ENCODE assay signal across 9 cellular contexts in genomic region chr7:43553999-43554398, GRCh38. TPM values are rescaled to one million over a fixed set of nuclear protein-coding genes. Genes with fewer than 3 reads are reported as not detected.
DNase-seq lines count a peak whose midpoint lies in the region; ATAC-seq, FAIRE-seq and TF ChIP-seq lines count a peak whose summit lies in the region.
"Had no signal": no experiment of that assay in that cellular context is flagged by ENCODE, and none has a peak within 500 bp of the region (broad histone marks: within the 10 kb centered on the region; RNA-seq: fewer than 3 reads in every experiment).

No MANE protein-coding gene starts in this region.

- DNase-seq in GM23248 (peak; percentile 61), NB4 (ENCODE audit: low read depth) (peak; percentile 60), K562 (ENCODE audit: extremely low read depth in 1 of 4, low spot score in 3 of 4) (no peak), lung (ENCODE audit: low spot score) (peak; percentile 52), vagina (ENCODE audit: extremely low spot score in 2 of 2) (no peak), NCI-H146 treated with DMSO at 0.1 percent for 48 hours (lab: John Stamatoyannopoulos, UW; ENCODE audit: unreplicated experiment) (no peak)
- no peak for DNase-seq in stimulated activated CD4-positive, alpha-beta T cell treated with anti-CD3 and anti-CD28 coated beads, Interleukin-2, amount 100 ng/mL, for 48 hours
- DNase-seq: activated CD8-positive, alpha-beta memory T cell treated with anti-CD3 and anti-CD28 coated beads, Interleukin-2, amount 50 U/mL, for 48 hours; natural killer cell had no signal

- CTCF ChIA-PET in K562 (lab: Yijun Ruan, JAX; ENCODE audit: low intra/inter-chr PET ratio) = no interaction called here

- no peaks in the 10 kb centered on the region for H3K9me1 ChIP-seq in K562 (ENCODE audit: control insufficient read depth, insufficient read depth, low read length)

- H3K4me1 ChIP-seq in GM23248 (ENCODE audit: insufficient read depth) = no peaks in the 10 kb centered on the region
- peaks cover 0 to 3% of the 10 kb centered on the region in 2 experiments; a peak in 1 of 5 replicates for H3K4me1 ChIP-seq in K562 (replicated peaks in 1 of 2; ENCODE audit: control insufficient read depth in 2 of 2, insufficient read depth in 2 of 2, low read length in 2 of 2)
- H3K4me1 ChIP-seq in lung (ENCODE audit: control insufficient read depth in 2 of 2, insufficient read depth in 2 of 2, low read length in 2 of 2) = peaks cover 2 to 3% of the 10 kb centered on the region in 2 donors
- H3K4me1 ChIP-seq in vagina = no peaks in the 10 kb centered on the region

- 76 to 86% methylated on average over 3 of the region's 3 CpGs for WGBS in GM23248 (ENCODE audit: low coverage in 1 of 2, low lambda C conversion rate in 2 of 2, missing lambda C conversion rate in 2 of 2), 2 experiments
- WGBS in K562 (ENCODE audit: insufficient coverage, low coverage, missing lambda C conversion rate) = 9% methylated on average over 3 of the region's 3 CpGs
- WGBS in lung, 2 donors = 25 to 38% methylated on average over 3 of the region's 3 CpGs

- no peak for TF ChIP-seq CTCF in NB4 (IDR thresholded peaks at IDR 0.05; ENCODE audit: low read depth, low read length)
- no peak for TF ChIP-seq CTCF in K562 (IDR thresholded peaks at IDR 0.05 in 2 of 3, conservative IDR thresholded peaks at IDR 0.05 in 1 of 3; ENCODE audit: insufficient read depth in 2 of 3, low read depth in 1 of 3, low read length in 3 of 3)
- no peak for TF ChIP-seq CTCF in lung (IDR thresholded peaks at IDR 0.05; ENCODE audit: control extremely low read depth, extremely low read depth)
- TF ChIP-seq CTCF in vagina (IDR thresholded peaks at IDR 0.05) = no peak

- H3K9me3 ChIP-seq in GM23248 (ENCODE audit: low read depth) (no peaks in the 10 kb centered on the region), K562 (replicated peaks; ENCODE audit: control insufficient read depth, insufficient read depth, low read depth, low read length) (no peaks in the 10 kb centered on the region), lung (ENCODE audit: control insufficient read depth in 2 of 2, insufficient read depth in 1 of 2, low read length in 1 of 2) (no peaks in the 10 kb centered on the region), vagina (no peaks in the 10 kb centered on the region)

- H4K20me1 ChIP-seq in GM23248 (ENCODE audit: insufficient read depth) (no peaks in the 10 kb centered on the region), K562 (replicated peaks; ENCODE audit: control insufficient read depth, insufficient read depth, low read length) (no peaks in the 10 kb centered on the region)

- TF ChIP-seq POLR2A in NB4 (IDR thresholded peaks at IDR 0.05; ENCODE audit: extremely low read depth, insufficient read length) (no peak), K562 (conservative IDR thresholded peaks at IDR 0.05) (no peak), vagina (IDR thresholded peaks at IDR 0.05) (no peak)

- H2AFZ ChIP-seq in GM23248 (no peak overlapping the region), K562 (ENCODE audit: low read depth, low read length) (no peak overlapping the region)

- no peak overlapping the region for H3K9ac ChIP-seq in GM23248
- H3K9ac ChIP-seq in K562 (ENCODE audit: insufficient read depth in 1 of 2, low read depth in 2 of 2, low read length in 2 of 2) = no peak overlapping the region

- no peak overlapping the region for H3K4me3 ChIP-seq in GM23248
- H3K4me3 ChIP-seq in NB4 (ENCODE audit: low read depth, low read length) = no peak overlapping the region
- H3K4me3 ChIP-seq in K562 = no peak overlapping the region
- no peak overlapping the region for H3K4me3 ChIP-seq in lung
- no peak overlapping the region for H3K4me3 ChIP-seq in vagina

- ATAC-seq in K562 (peak; percentile 81), lung (ENCODE audit: insufficient read depth, low FRiP score) (peak; percentile 81)

- H3K9me2 ChIP-seq in GM23248 (ENCODE audit: insufficient read depth) = no peaks in the 10 kb centered on the region

- no peak for FAIRE-seq in K562 (lab: Jason Lieb, UNC)

- H3F3A ChIP-seq in GM23248 (ENCODE audit: insufficient read depth) = no peaks in the 10 kb centered on the region

- no peak overlapping the region for H3K4me2 ChIP-seq in GM23248 (ENCODE audit: unreplicated experiment)
- no peak overlapping the region for H3K4me2 ChIP-seq in K562 (ENCODE audit: insufficient read depth, low read length)

- TF ChIP-seq RAD21 in K562 (CRISPR knock-in tag; conservative IDR thresholded peaks at IDR 0.05 in 1 of 2, IDR thresholded peaks at IDR 0.05 in 1 of 2) = no peak

- H3K27ac ChIP-seq in GM23248 = no peak overlapping the region
- H3K27ac ChIP-seq in K562 (ENCODE audit: extremely low read depth, low read depth, low read length) = no peak overlapping the region
- peak overlapping the region in 1 of 2 donors; percentile 42 for H3K27ac ChIP-seq in lung (ENCODE audit: low read depth in 1 of 2, low read length in 1 of 2)
- no peak overlapping the region for H3K27ac ChIP-seq in vagina

- POLR2A ChIA-PET in K562 (lab: Yijun Ruan, JAX) = no interaction called here

- intact Hi-C loops in K562 (cut with micrococcal nuclease) (no loop called here), vagina (cut with DNase I) (no loop called here)

- H3K36me3 ChIP-seq in GM23248 (ENCODE audit: low read depth) = no peaks in the 10 kb centered on the region
- H3K36me3 ChIP-seq in K562 (ENCODE audit: control insufficient read depth, insufficient read depth, low read length) = no peaks in the 10 kb centered on the region
- H3K36me3 ChIP-seq in lung (ENCODE audit: control insufficient read depth in 2 of 2, insufficient read depth in 2 of 2, low read length in 2 of 2) = no peaks in the 10 kb centered on the region
- H3K36me3 ChIP-seq in vagina = no peaks in the 10 kb centered on the region

- no TSS peak for BruUV-seq in K562 (replicated peaks; lab: Mats Ljungman, UMichigan)

- H3K27me3 ChIP-seq in GM23248 (replicated peaks; ENCODE audit: insufficient read depth) (no peaks in the 10 kb centered on the region), K562 (ENCODE audit: control insufficient read depth in 2 of 2, insufficient read depth in 2 of 2, low read length in 2 of 2) (peaks cover 51 to 73% of the 10 kb centered on the region in 2 experiments), lung (ENCODE audit: control insufficient read depth, insufficient read depth) (no peaks in the 10 kb centered on the region), vagina (no peaks in the 10 kb centered on the region)

- in situ Hi-C loops in GM23248 (cut with MboI) (no loop called here), K562 (cut with MboI) (no loop called here)

- 0 out of 2 replicates have a peak, but pooled peaks have one; percentile 4 for TF ChIP-seq EP300 in K562 (IDR thresholded peaks at IDR 0.05; ENCODE audit: low read length)

- H3K79me2 ChIP-seq in GM23248 (ENCODE audit: insufficient read depth) (no peaks in the 10 kb centered on the region), K562 (ENCODE audit: control insufficient read depth, insufficient read depth, low read length) (no peaks in the 10 kb centered on the region)

TF ChIP-seq in K562, 482 proteins besides CTCF, POLR2A, EP300 and RAD21 (continues in another document):
- no peak for TF ChIP-seq SETDB1 (IDR thresholded peaks at IDR 0.05; ENCODE audit: low read length)
- TF ChIP-seq FOXP4 (CRISPR knock-in tag; IDR thresholded peaks at IDR 0.05; ENCODE audit: borderline replicate concordance) = no peak
- peak; percentile 89 for TF ChIP-seq ZSCAN32 (CRISPR knock-in tag; IDR thresholded peaks at IDR 0.05)
- no peak for TF ChIP-seq ZNF133 (CRISPR knock-in tag; IDR thresholded peaks at IDR 0.05)
- peak; percentile 84 for TF ChIP-seq ZNF175 (CRISPR knock-in tag; IDR thresholded peaks at IDR 0.05; ENCODE audit: low read depth)
- 0 out of 2 replicates have a peak, but pooled peaks have one; percentile 37 for TF ChIP-seq ATF7 (IDR thresholded peaks at IDR 0.05)
- TF ChIP-seq NEUROD1 (IDR thresholded peaks at IDR 0.05; ENCODE audit: borderline replicate concordance, low read depth, low read length, partially characterized antibody) = no peak

RNA-seq across cellular contexts. Expression of gene STK17A, which starts 28.9 kb away (rescaled TPM):
- total RNA-seq in GM23248 (2014; rRNA removed; shearing (Covaris generic)) = 132 and 137 TPM in 2 replicates
- polyA plus RNA-seq in GM23248 (2016; fragmentation: Nextera tagmentation; extraction: Ambion mirVana) (102 TPM in 2 replicates), K562 (2011; rRNA removed) (6.7 and 11.5 TPM in 2 replicates), K562 (2014; fragmentation: Illumina TruSeq; extraction: Trizol) (12.3 and 14.6 TPM in 2 replicates), K562 (2014; fragmentation: Nextera tagmentation; extraction: Ambion mirVana) (1 to 10 TPM; 3.4 to 3.5 TPM), K562 (2014; rRNA removed) (10.1 and 13.2 TPM in 2 replicates), lung (10 to 100 TPM; 11.7 to 18.2 TPM)
- total RNA-seq in K562 (2011; cell fraction: chromatin; rRNA removed; ENCODE audit: low replicate concordance) = 5.0 and 18.0 TPM in 2 replicates
- total RNA-seq in K562 (2011; cell fraction: nucleolus; rRNA removed) = 3.5 and 4.2 TPM in 2 replicates
- 8.7 and 17.8 TPM in 2 replicates for total RNA-seq in K562 (2011; cell fraction: nucleoplasm; rRNA removed)
- total RNA-seq in K562 (2014; rRNA removed) (13.1 and 13.8 TPM in 2 replicates), K562 (2014; rRNA removed; fragmentation: Illumina TruSeq; extraction: Trizol) (16.3 and 19.5 TPM in 2 replicates), K562 (2015; rRNA removed; fragmentation: Illumina TruSeq; extraction: Trizol) (13.4 and 14.2 TPM in 2 replicates), K562 (2021) (12.3 and 13.7 TPM in 2 replicates), lung (10 to 100 TPM; 25.8 to 34.7 TPM), vagina (16.7 TPM)
- polyA plus RNA-seq in K562 (2011; cell fraction: cytosol; rRNA removed) = 2.1 and 2.4 TPM in 2 replicates
- 4.0 and 4.7 TPM in 2 replicates for polyA plus RNA-seq in K562 (2011; cell fraction: nucleus; rRNA removed)
- 11.7 and 13.6 TPM in 2 replicates for polyA plus RNA-seq in K562 (2012)
- 5.5 and 6.4 TPM in 2 replicates for polyA minus RNA-seq in K562 (2011; rRNA and poly(A)+ RNA removed)
- 3.1 and 3.6 TPM in 2 replicates for polyA minus RNA-seq in K562 (2011; cell fraction: cytosol; rRNA and poly(A)+ RNA removed)
- 4.2 and 4.3 TPM in 2 replicates for polyA minus RNA-seq in K562 (2011; cell fraction: nucleus; rRNA and poly(A)+ RNA removed)

Comparison
In these comparisons a context has a peak if more than half of its experiments do, and no peak if none do; other contexts are left out.
1. DNase-seq: peak in GM23248 (single experiment), NB4 (single experiment) and lung (single experiment); none in K562 (0 of 4), vagina (0 of 2), NCI-H146 treated with DMSO at 0.1 percent for 48 hours (single experiment) and stimulated activated CD4-positive, alpha-beta T cell treated with anti-CD3 and anti-CD28 coated beads, Interleukin-2, amount 100 ng/mL, for 48 hours (0 of 2).